ENCODE assay signal across 26 cellular contexts in the genomic region with DNA sequence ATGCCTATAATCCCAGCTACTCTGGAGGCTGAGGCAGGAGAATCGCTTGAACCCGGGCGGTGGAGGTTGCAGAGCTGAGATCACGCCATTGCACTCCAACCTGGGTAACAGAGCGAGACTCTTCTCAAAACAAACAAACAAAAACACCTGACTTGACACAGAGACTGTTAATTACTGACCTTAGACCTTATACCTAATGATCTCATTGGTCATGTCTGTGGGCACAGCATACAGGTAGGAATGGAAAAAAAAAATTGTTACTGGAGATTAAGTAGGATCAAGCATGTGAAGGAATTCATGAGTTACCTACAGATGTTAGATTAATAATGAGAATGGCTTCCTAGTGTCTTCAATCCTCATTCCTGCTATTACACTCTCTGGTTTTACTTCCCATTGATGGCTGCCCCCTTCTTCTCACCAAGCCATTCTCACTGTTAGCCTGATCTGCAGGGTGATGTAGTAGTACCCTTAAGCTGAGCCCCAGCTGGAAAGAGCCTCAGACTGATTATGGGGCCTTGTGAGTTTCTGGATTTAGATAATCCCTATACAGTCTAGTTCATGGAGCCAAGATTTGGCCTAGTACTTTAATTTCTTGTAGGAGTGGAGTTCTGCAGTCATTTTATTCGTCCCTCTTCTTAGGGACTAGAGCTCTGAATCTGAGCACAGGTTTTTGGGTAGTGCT.
"Had no signal": no experiment of that assay in that cellular context is flagged by ENCODE, and none has a peak within 500 bp of the region (broad histone marks: within the 10 kb centered on the region; RNA-seq: fewer than 3 reads in every experiment).

No MANE protein-coding gene starts in this region.

- H3K4me3 ChIP-seq: body of pancreas, pancreas, psoas muscle, right atrium auricular region, thoracic aorta, upper lobe of left lung had no signal

- H3K27me3 ChIP-seq: body of pancreas, neutrophil, pancreas, right atrium auricular region, upper lobe of left lung had no signal

- H3K27me3 Mint-ChIP-seq: natural killer cell treated with Interleukin-12 subunit alpha and Interleukin-12 subunit beta and Interleukin-15 and Interleukin-18, amount 100 ng/mL, for 72 hours had no signal

- H3K27ac Mint-ChIP-seq: activated naive CD4-positive, alpha-beta T cell treated with anti-CD3 and anti-CD28 coated beads for 36 hours; natural killer cell treated with Interleukin-12 subunit alpha and Interleukin-12 subunit beta and Interleukin-15 and Interleukin-18, amount 100 ng/mL, for 72 hours had no signal

- H3K4me3 Mint-ChIP-seq: activated naive CD4-positive, alpha-beta T cell treated with anti-CD3 and anti-CD28 coated beads for 36 hours; activated T-cell treated with anti-CD3 and anti-CD28 coated beads, Interleukin-2, amount 50 U/mL, for 4 hours; natural killer cell treated with Interleukin-12 subunit alpha and Interleukin-12 subunit beta and Interleukin-15 and Interleukin-18, amount 100 ng/mL, for 72 hours had no signal

- ATAC-seq: activated T-cell treated with anti-CD3 and anti-CD28 coated beads, Interleukin-2, amount 50 U/mL, for 4 hours; body of pancreas; esophagus mucosa; left ventricle myocardium superior; natural killer cell treated with Interleukin-12 subunit alpha and Interleukin-12 subunit beta and Interleukin-15 and Interleukin-18, amount 100 ng/mL, for 72 hours; pancreas; psoas muscle had no signal

- FAIRE-seq: frontal cortex, pancreas had no signal

- H3K9me3 Mint-ChIP-seq: activated naive CD4-positive, alpha-beta T cell treated with anti-CD3 and anti-CD28 coated beads for 36 hours; activated T-cell treated with anti-CD3 and anti-CD28 coated beads, Interleukin-2, amount 50 U/mL, for 4 hours; natural killer cell treated with Interleukin-12 subunit alpha and Interleukin-12 subunit beta and Interleukin-15 and Interleukin-18, amount 100 ng/mL, for 72 hours had no signal

- H3K27ac ChIP-seq: body of pancreas, neutrophil, pancreas, psoas muscle, right atrium auricular region, thoracic aorta, upper lobe of left lung had no signal

- H3K9me3 ChIP-seq: body of pancreas, neutrophil, pancreas, psoas muscle, right atrium auricular region, thoracic aorta, upper lobe of left lung had no signal

- H3K4me1 ChIP-seq: body of pancreas, pancreas, psoas muscle, right atrium auricular region had no signal

- DNase-seq: activated CD4-positive, alpha-beta T cell treated with anti-CD3 and anti-CD28 coated beads, Interleukin-2, amount 50 U/mL, for 1 hour; activated CD4-positive, CD25-positive, alpha-beta regulatory T cell treated with anti-CD3 and anti-CD28 coated beads, Interleukin-2, amount 50 U/mL, for 72 hours; activated CD8-positive, alpha-beta memory T cell treated with anti-CD3 and anti-CD28 coated beads for 24 hours; activated CD8-positive, alpha-beta memory T cell treated with anti-CD3 and anti-CD28 coated beads, Interleukin-2, amount 50 U/mL, for 4 hours; activated naive CD4-positive, alpha-beta T cell treated with anti-CD3 and anti-CD28 coated beads for 36 hours; activated T-cell treated with anti-CD3 and anti-CD28 coated beads, Interleukin-2, amount 50 U/mL, for 4 hours; anterior cingulate cortex; body of pancreas; caudate nucleus; effector memory CD4-positive, alpha-beta T cell; glutamatergic neuron; hippocampal formation; left ventricle myocardium superior; mammary epithelial cell; midbrain; pancreas; psoas muscle; stimulated activated CD4-positive, alpha-beta T cell treated with anti-CD3 and anti-CD28 coated beads, Interleukin-4, amount 100 ng/mL, for 24 hours; stimulated activated naive CD4-positive, alpha-beta T cell treated with Interleukin-2 at 50 U/mL for 16 hours; upper lobe of left lung had no signal
